ENCODE assay signal across 8 cellular contexts in genomic region chr7:100875356-100875751, GRCh38. TPM values are rescaled to one million over a fixed set of nuclear protein-coding genes. Genes with fewer than 3 reads are reported as not detected.
A peak's percentile ranks its signal among the peaks of the same experiment; 100 is the strongest.
DNase-seq lines count a peak whose midpoint lies in the region; ATAC-seq, FAIRE-seq and TF ChIP-seq lines count a peak whose summit lies in the region.

No MANE protein-coding gene starts in this region.

- H3K27ac ChIP-seq in dorsolateral prefrontal cortex (peak overlapping the region; percentile 14 to 100 (median 98)), mesodermal cell (ENCODE audit: low read depth, low read length, severe bottlenecking) (peak overlapping the region; percentile 93)

- peak; percentile 65 for DNase-seq in activated CD4-positive, alpha-beta T cell treated with anti-CD3 and anti-CD28 coated beads for 48 hours
- no peak for DNase-seq in activated CD4-positive, alpha-beta T cell treated with anti-CD3 and anti-CD28 coated beads, Interleukin-2, amount 50 U/mL, for 1 hour
- DNase-seq in RPMI8226 (peak; percentile 51), dorsolateral prefrontal cortex (no peak), urothelium cell line (ENCODE audit: low spot score) (peak; percentile 50)

- WGBS in mesodermal cell (ENCODE audit: insufficient coverage in 2 of 2), 2 experiments = 0% methylated on average over 24 of the region's 39 CpGs

- H3K27me3 ChIP-seq in dorsolateral prefrontal cortex = no peaks in the 10 kb centered on the region

- TF ChIP-seq CTCF in dorsolateral prefrontal cortex (IDR thresholded peaks at IDR 0.05 in 54 of 56, conservative IDR thresholded peaks at IDR 0.05 in 2 of 56; ENCODE audit: low read depth in 1 of 56, partially characterized antibody in 56 of 56) = no peak

- FAIRE-seq in urothelium cell line (lab: Jason Lieb, UNC) = no peak

- ATAC-seq in HG02884 (IDR thresholded peaks at IDR 0.05; ENCODE audit: unreplicated experiment) (peak; percentile 20), HG02798 (IDR thresholded peaks at IDR 0.05; ENCODE audit: poor library complexity, unreplicated experiment) (no peak)

- H3K4me1 ChIP-seq in mesodermal cell (ENCODE audit: control insufficient read depth, insufficient read depth, low read length, poor library complexity, severe bottlenecking) = peaks cover 22% of the 10 kb centered on the region

- intact Hi-C loops in dorsolateral prefrontal cortex (cut with DNase I) = loop anchor here (1.0 to 2.0 kb wide), 3 partner anchors 13 to 38 kb away; partner anchors contain the start of gene UFSP1 (in 2 of the 2)

- peaks cover 86% of the 10 kb centered on the region for H3K36me3 ChIP-seq in mesodermal cell (ENCODE audit: control insufficient read depth, insufficient read depth, low read length)

- no peaks in the 10 kb centered on the region for H3K9me3 ChIP-seq in mesodermal cell (ENCODE audit: control insufficient read depth, low read length)

- H3K4me3 ChIP-seq in dorsolateral prefrontal cortex (peak overlapping the region; percentile 69 to 100 (median 94)), mesodermal cell (ENCODE audit: extremely low read depth, insufficient read depth, low read length, poor library complexity, severe bottlenecking) (peak overlapping the region; percentile 100)

RNA-seq across cellular contexts. Expression of gene SRRT, which starts 0.5 kb away (rescaled TPM):
- total RNA-seq in dorsolateral prefrontal cortex = 100 to 1,000 TPM in 56 of 120 experiments, 10 to 100 TPM in 64; 60.4 to 142 (median 97.9) TPM
- polyA plus RNA-seq in mesodermal cell (2013, experiment 1 of 2) = 89.6 TPM
- 82.7 TPM for polyA plus RNA-seq in mesodermal cell (2013, experiment 2 of 2)

RNA-seq across cellular contexts. Expression of gene TRIP6, which starts 8.2 kb away (rescaled TPM):
- 10 to 100 TPM; 12.5 to 46.7 (median 23.4) TPM for total RNA-seq in dorsolateral prefrontal cortex
- polyA plus RNA-seq in mesodermal cell (2013, experiment 1 of 2) = 86.0 TPM
- 68.8 TPM for polyA plus RNA-seq in mesodermal cell (2013, experiment 2 of 2)

RNA-seq across cellular contexts. Expression of gene UFSP1, which starts 14.2 kb away (rescaled TPM):
- total RNA-seq in dorsolateral prefrontal cortex = 1 to 10 TPM in 118 of 120 experiments, under 1 TPM in 2; 0.51 to 5.4 (median 2.7) TPM
- polyA plus RNA-seq in mesodermal cell (2013, experiment 1 of 2) = 1.5 TPM
- 0.86 TPM for polyA plus RNA-seq in mesodermal cell (2013, experiment 2 of 2)

RNA-seq across cellular contexts. Expression of gene ACHE, which starts 20.3 kb away (rescaled TPM):
- 10 to 100 TPM; 14.4 to 57.3 (median 37.8) TPM for total RNA-seq in dorsolateral prefrontal cortex
- polyA plus RNA-seq in mesodermal cell (2013, experiment 1 of 2) = 16.8 TPM
- 12.7 TPM for polyA plus RNA-seq in mesodermal cell (2013, experiment 2 of 2)

RNA-seq across cellular contexts. Expression of gene SLC12A9, which starts 22.8 kb away (rescaled TPM):
- total RNA-seq in dorsolateral prefrontal cortex = 10 to 100 TPM; 15.8 to 54.2 (median 30.1) TPM
- polyA plus RNA-seq in mesodermal cell (2013, experiment 1 of 2) = 16.4 TPM
- 14.7 TPM for polyA plus RNA-seq in mesodermal cell (2013, experiment 2 of 2)

Comparison
In these comparisons a context has a peak if more than half of its experiments do, and no peak if none do; other contexts are left out.
1. DNase-seq: peak in activated CD4-positive, alpha-beta T cell treated with anti-CD3 and anti-CD28 coated beads for 48 hours (single experiment), RPMI8226 (single experiment) and urothelium cell line (single experiment); none in activated CD4-positive, alpha-beta T cell treated with anti-CD3 and anti-CD28 coated beads, Interleukin-2, amount 50 U/mL, for 1 hour (single experiment) and dorsolateral prefrontal cortex (0 of 10).